Comparison of ENCODE assay signal across 1 cellular context in the genomic region with DNA sequence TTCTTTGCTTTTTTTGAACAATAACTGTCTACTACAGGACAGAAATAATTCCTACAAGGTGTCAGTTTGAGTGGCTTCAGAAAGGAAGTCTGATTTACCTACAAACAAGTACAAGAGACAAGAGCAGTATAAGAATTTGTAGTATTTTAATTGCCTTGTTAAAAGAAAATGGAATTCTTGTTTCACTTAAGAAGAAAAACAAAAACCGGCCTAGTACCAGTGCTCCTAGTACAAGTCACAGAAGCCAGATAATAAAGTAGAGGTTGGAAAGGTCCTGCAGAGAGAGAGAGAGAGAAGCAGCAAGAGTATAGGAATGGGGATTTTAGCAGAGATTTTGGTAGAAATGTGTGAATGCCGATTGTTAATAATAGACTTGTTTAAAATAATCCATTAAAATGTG.
TF ChIP-seq lines count a peak whose summit lies in the region.

No MANE protein-coding gene starts in this region.

TF ChIP-seq in WTC11, 78 proteins besides CTCF, POLR2A, EP300 and RAD21 (continued from another document):
- TF ChIP-seq, protein P1, sequence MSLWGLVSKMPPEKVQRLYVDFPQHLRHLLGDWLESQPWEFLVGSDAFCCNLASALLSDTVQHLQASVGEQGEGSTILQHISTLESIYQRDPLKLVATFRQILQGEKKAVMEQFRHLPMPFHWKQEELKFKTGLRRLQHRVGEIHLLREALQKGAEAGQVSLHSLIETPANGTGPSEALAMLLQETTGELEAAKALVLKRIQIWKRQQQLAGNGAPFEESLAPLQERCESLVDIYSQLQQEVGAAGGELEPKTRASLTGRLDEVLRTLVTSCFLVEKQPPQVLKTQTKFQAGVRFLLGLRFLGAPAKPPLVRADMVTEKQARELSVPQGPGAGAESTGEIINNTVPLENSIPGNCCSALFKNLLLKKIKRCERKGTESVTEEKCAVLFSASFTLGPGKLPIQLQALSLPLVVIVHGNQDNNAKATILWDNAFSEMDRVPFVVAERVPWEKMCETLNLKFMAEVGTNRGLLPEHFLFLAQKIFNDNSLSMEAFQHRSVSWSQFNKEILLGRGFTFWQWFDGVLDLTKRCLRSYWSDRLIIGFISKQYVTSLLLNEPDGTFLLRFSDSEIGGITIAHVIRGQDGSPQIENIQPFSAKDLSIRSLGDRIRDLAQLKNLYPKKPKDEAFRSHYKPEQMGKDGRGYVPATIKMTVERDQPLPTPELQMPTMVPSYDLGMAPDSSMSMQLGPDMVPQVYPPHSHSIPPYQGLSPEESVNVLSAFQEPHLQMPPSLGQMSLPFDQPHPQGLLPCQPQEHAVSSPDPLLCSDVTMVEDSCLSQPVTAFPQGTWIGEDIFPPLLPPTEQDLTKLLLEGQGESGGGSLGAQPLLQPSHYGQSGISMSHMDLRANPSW (CRISPR knock-in tag; conservative IDR thresholded peaks at IDR 0.05; ENCODE audit: low read depth): no peak
- TF ChIP-seq RELA (CRISPR knock-in tag; IDR thresholded peaks at IDR 0.05; ENCODE audit: borderline replicate concordance) (no peak), GTF2I (CRISPR knock-in tag; conservative IDR thresholded peaks at IDR 0.05) (no peak)
- TF ChIP-seq, protein P2, sequence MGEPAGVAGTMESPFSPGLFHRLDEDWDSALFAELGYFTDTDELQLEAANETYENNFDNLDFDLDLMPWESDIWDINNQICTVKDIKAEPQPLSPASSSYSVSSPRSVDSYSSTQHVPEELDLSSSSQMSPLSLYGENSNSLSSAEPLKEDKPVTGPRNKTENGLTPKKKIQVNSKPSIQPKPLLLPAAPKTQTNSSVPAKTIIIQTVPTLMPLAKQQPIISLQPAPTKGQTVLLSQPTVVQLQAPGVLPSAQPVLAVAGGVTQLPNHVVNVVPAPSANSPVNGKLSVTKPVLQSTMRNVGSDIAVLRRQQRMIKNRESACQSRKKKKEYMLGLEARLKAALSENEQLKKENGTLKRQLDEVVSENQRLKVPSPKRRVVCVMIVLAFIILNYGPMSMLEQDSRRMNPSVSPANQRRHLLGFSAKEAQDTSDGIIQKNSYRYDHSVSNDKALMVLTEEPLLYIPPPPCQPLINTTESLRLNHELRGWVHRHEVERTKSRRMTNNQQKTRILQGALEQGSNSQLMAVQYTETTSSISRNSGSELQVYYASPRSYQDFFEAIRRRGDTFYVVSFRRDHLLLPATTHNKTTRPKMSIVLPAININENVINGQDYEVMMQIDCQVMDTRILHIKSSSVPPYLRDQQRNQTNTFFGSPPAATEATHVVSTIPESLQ (CRISPR knock-in tag; IDR thresholded peaks at IDR 0.05): no peak
